In the genomic region with DNA sequence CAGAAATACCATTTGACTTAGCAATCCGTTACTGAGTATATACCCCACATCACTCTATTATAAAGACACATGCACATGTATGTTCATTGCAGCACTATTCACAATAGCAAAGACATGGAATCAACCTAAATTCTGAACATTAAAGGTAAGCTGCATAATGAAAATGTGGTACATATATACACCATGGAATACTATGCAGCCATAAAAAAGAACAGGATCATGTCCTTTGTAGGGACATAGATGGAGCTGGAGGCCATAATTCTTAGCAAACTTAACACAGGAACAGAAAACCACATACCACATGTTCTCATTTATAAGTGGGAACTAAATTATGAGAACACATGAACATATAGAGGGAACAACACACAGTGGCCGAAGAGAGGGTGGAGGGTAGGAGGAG, we compare ENCODE assay signal across 9 cellular contexts.
"Had no signal": no experiment of that assay in that cellular context is flagged by ENCODE, and none has a peak within 500 bp of the region (broad histone marks: within the 10 kb centered on the region; RNA-seq: fewer than 3 reads in every experiment).

No MANE protein-coding gene starts in this region.

- H3K4me2 ChIP-seq: GM23338 had no signal

- H3K4me3 Mint-ChIP-seq: GM23338, H9, IgD-negative memory B cell had no signal

- H3K4me3 ChIP-seq: GM23338 had no signal

- DNase-seq: H9, HCEC 1CT, KG1 had no signal

- H3K4me1 Mint-ChIP-seq: GM23338, H9, IgD-negative memory B cell had no signal

- H3K36me3 Mint-ChIP-seq: IgD-negative memory B cell had no signal

- H2AFZ ChIP-seq: GM23338 had no signal

- FAIRE-seq: H1, H54, HepG2 had no signal

- H3K27ac Mint-ChIP-seq: GM23338, H9, IgD-negative memory B cell had no signal

- ATAC-seq: GM23338, HepG2 had no signal

- H3K27ac ChIP-seq: HL-60 had no signal

- H3K27me3 Mint-ChIP-seq: IgD-negative memory B cell had no signal
